ENCODE assay signal across 20 cellular contexts in the genomic region with DNA sequence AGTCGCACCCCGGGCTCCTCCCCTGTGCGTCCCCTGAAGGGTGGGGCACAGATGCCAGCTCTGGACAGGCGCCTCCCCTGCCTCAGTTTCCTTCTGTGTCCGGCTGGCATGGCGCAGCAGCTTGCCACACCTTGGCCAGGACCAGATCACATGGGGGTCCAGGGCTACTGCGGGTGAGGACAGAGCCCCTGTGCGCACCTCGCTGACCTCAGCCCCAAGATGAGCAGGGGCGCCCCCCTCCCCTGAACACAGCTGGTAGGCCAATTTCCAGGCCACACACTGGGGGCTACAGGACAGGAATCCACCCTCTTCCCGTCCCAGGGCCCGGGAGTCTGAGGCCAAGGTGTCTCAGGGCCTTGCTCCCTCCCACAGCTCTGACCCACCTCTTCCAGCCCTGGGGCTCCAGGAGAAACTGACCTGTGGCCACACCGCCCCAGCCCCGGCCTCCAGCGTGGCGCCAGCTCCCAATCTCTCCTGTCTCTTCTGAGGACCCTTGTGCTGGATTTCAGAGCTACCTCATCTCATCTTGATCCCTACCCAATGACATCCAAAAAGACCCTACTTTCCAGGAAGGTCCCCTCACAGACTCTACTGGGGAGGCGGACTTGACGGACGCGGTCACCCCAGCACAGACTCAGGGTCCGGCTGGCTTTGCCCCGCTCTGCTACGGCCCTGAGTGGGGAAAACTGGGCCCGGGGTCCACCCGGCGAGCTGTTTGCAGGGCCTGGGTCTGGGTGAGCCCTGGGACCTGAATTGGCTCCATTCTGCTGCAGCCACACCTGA.
"Had no signal": no experiment of that assay in that cellular context is flagged by ENCODE, and none has a peak within 500 bp of the region (broad histone marks: within the 10 kb centered on the region; RNA-seq: fewer than 3 reads in every experiment).

No MANE protein-coding gene starts in this region.

- H3K4me1 Mint-ChIP-seq: activated naive CD8-positive, alpha-beta T cell treated with anti-CD3 and anti-CD28 coated beads for 36 hours had no signal

- H3K4me1 ChIP-seq: parathyroid adenoma had no signal

- ATAC-seq: activated CD8-positive, alpha-beta T cell treated with anti-CD3 and anti-CD28 coated beads for 36 hours; activated T-helper 17 cell treated with anti-CD3 and anti-CD28 coated beads, Interleukin-2, amount 50 U/mL, for 72 hours; lower lobe of right lung; naive thymus-derived CD8-positive, alpha-beta T cell; T-cell; upper lobe of right lung had no signal

- H2AFZ ChIP-seq: parathyroid adenoma had no signal

- H3K27me3 ChIP-seq: cardiac muscle cell, neutrophil, upper lobe of right lung had no signal

- H3K4me3 ChIP-seq: cardiac muscle cell, lower lobe of right lung, upper lobe of right lung had no signal

- H3K36me3 ChIP-seq: cardiac muscle cell had no signal

- H3K9me3 Mint-ChIP-seq: activated CD8-positive, alpha-beta T cell treated with anti-CD3 and anti-CD28 coated beads for 36 hours; activated T-helper 17 cell treated with anti-CD3 and anti-CD28 coated beads, Interleukin-2, amount 50 U/mL, for 72 hours had no signal

- H3K27me3 Mint-ChIP-seq: activated CD8-positive, alpha-beta T cell treated with anti-CD3 and anti-CD28 coated beads for 36 hours; activated naive CD8-positive, alpha-beta T cell treated with anti-CD3 and anti-CD28 coated beads for 36 hours; activated T-helper 17 cell treated with anti-CD3 and anti-CD28 coated beads, Interleukin-2, amount 50 U/mL, for 72 hours; naive thymus-derived CD8-positive, alpha-beta T cell; T-cell had no signal

- H3K4me3 Mint-ChIP-seq: activated CD8-positive, alpha-beta T cell treated with anti-CD3 and anti-CD28 coated beads for 36 hours; activated naive CD8-positive, alpha-beta T cell treated with anti-CD3 and anti-CD28 coated beads for 36 hours; activated T-helper 17 cell treated with anti-CD3 and anti-CD28 coated beads, Interleukin-2, amount 50 U/mL, for 72 hours; naive thymus-derived CD8-positive, alpha-beta T cell; T-cell had no signal

- DNase-seq: activated CD4-positive, alpha-beta T cell treated with anti-CD3 and anti-CD28 coated beads for 48 hours; activated CD4-positive, CD25-positive, alpha-beta regulatory T cell; activated CD8-positive, alpha-beta T cell treated with anti-CD3 and anti-CD28 coated beads for 36 hours; activated naive CD4-positive, alpha-beta T cell; activated naive CD8-positive, alpha-beta T cell treated with anti-CD3 and anti-CD28 coated beads for 36 hours; activated T-cell treated with anti-CD3 and anti-CD28 coated beads, Interleukin-2, amount 50 U/mL, for 1 hour; amniotic stem cell; dermis blood vessel endothelial cell; foreskin fibroblast; hippocampal formation; lower lobe of right lung; naive thymus-derived CD8-positive, alpha-beta T cell; stimulated activated naive CD4-positive, alpha-beta T cell; T-cell; upper lobe of right lung had no signal

- H3K27ac ChIP-seq: cardiac muscle cell, epithelial cell of prostate, lower lobe of right lung, neutrophil, parathyroid adenoma, upper lobe of right lung had no signal
